ENCODE assay signal across 12 cellular contexts in the genomic region with DNA sequence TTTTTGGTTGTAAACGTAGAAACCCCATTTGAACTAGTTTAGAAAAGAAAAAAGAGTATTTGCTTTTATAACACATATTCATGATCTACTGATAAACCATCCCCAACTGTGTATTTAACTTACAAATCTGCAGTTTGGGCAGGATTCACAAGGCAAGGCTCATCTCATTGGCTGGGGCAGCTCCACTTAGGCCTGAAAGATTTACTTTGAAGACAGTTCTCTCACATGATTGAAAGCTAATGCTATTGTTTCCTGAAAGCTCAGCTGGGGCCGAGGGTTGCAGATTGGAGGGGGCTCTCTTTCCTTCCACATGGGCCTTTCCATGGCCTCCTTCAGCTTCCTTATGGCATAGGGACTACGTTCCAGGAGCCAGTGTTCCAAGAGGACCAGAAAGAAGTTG. TPM values are rescaled to one million over a fixed set of nuclear protein-coding genes. Genes with fewer than 3 reads are reported as not detected.
DNase-seq lines count a peak whose midpoint lies in the region; ATAC-seq, FAIRE-seq and TF ChIP-seq lines count a peak whose summit lies in the region.
"Had no signal": no experiment of that assay in that cellular context is flagged by ENCODE, and none has a peak within 500 bp of the region (broad histone marks: within the 10 kb centered on the region; RNA-seq: fewer than 3 reads in every experiment).

No MANE protein-coding gene starts in this region.

- peaks cover 27 to 82% (median 74%) of the 10 kb centered on the region in 7 donors for H3K4me1 Mint-ChIP-seq in naive thymus-derived CD4-positive, alpha-beta T cell

- no peaks in the 10 kb centered on the region for H3K27me3 Mint-ChIP-seq in naive thymus-derived CD4-positive, alpha-beta T cell

- no peaks in the 10 kb centered on the region for H4K20me1 ChIP-seq in PC-3 (ENCODE audit: low read length)
- no peaks in the 10 kb centered on the region for H4K20me1 ChIP-seq in SK-N-SH (ENCODE audit: insufficient read depth)

- FAIRE-seq in pancreas (lab: Jason Lieb, UNC) (no peak), kidney (lab: Jason Lieb, UNC) (no peak)

- no peaks in the 10 kb centered on the region for H3K36me3 ChIP-seq in PC-3 (ENCODE audit: low read depth, low read length)
- H3K36me3 ChIP-seq in naive thymus-derived CD4-positive, alpha-beta T cell (ENCODE audit: control insufficient read depth in 2 of 3, insufficient read depth in 3 of 3, low read length in 3 of 3), result peaks cover 0 to 14% (median 0%) of the 10 kb centered on the region in 3 experiments
- no peaks in the 10 kb centered on the region for H3K36me3 ChIP-seq in pancreas
- H3K36me3 ChIP-seq in SK-N-SH (replicated peaks in 1 of 2; ENCODE audit: control insufficient read depth in 1 of 2, insufficient read depth in 2 of 2, low read length in 1 of 2), result no peaks in the 10 kb centered on the region
- H3K36me3 ChIP-seq in kidney (ENCODE audit: control insufficient read depth in 1 of 2, insufficient read depth in 2 of 2, low read length in 2 of 2), result no peaks in the 10 kb centered on the region

- WGBS in pancreas, 2 donors, result 55 to 56% methylated on average over 3 of the region's 3 CpGs
- 22% methylated on average over 3 of the region's 3 CpGs for WGBS in SK-N-SH (ENCODE audit: low lambda C conversion rate)

- H3K9me3 Mint-ChIP-seq in naive thymus-derived CD4-positive, alpha-beta T cell, result peaks cover 0 to 14% (median 5%) of the 10 kb centered on the region in 11 donors

- no peaks in the 10 kb centered on the region for H3K79me2 ChIP-seq in PC-3 (ENCODE audit: low read length)
- no peaks in the 10 kb centered on the region for H3K79me2 ChIP-seq in SK-N-SH (ENCODE audit: insufficient read depth)

- no peaks in the 10 kb centered on the region for H3K4me1 ChIP-seq in PC-3 (ENCODE audit: insufficient read depth, low read length)
- peaks cover 13% of the 10 kb centered on the region in 2 donors for H3K4me1 ChIP-seq in naive thymus-derived CD4-positive, alpha-beta T cell (ENCODE audit: control insufficient read depth in 2 of 2, insufficient read depth in 2 of 2, low read length in 2 of 2)
- no peaks in the 10 kb centered on the region for H3K4me1 ChIP-seq in pancreas
- no peaks in the 10 kb centered on the region for H3K4me1 ChIP-seq in SK-N-SH (ENCODE audit: control insufficient read depth in 1 of 2, insufficient read depth in 2 of 2, low read depth in 1 of 2, low read length in 1 of 2)
- H3K4me1 ChIP-seq in kidney (ENCODE audit: control insufficient read depth in 1 of 2, insufficient read depth in 1 of 2, low read depth in 1 of 2, low read length in 2 of 2), result no peaks in the 10 kb centered on the region

- intact Hi-C loops in PC-3 (cut with micrococcal nuclease), result no loop called here
- intact Hi-C loops in naive thymus-derived CD4-positive, alpha-beta T cell (cut with micrococcal nuclease), result loop anchor here (1.0 to 2.0 kb wide), 4 partner anchors 9 to 18 kb away; no protein-coding TSS in a partner anchor
- intact Hi-C loops in pancreas (cut with DNase I), result no loop called here
- intact Hi-C loops in kidney (cut with DNase I), result no loop called here

- no peak for TF ChIP-seq CTCF in PC-3 (conservative IDR thresholded peaks at IDR 0.05; ENCODE audit: low read depth, low read length)
- TF ChIP-seq CTCF in pancreas (IDR thresholded peaks at IDR 0.05), result no peak
- TF ChIP-seq CTCF in SK-N-SH (IDR thresholded peaks at IDR 0.05), result no peak
- no peak for TF ChIP-seq CTCF in kidney (IDR thresholded peaks at IDR 0.05; ENCODE audit: borderline replicate concordance, extremely low read depth, insufficient read depth)

- H3K9ac ChIP-seq in PC-3 (ENCODE audit: low read length) (no peak overlapping the region), SK-N-SH (no peak overlapping the region), kidney (ENCODE audit: low read length in 2 of 2) (no peak overlapping the region)

- no peak overlapping the region for H3K4me3 ChIP-seq in PC-3 (ENCODE audit: low read length)
- H3K4me3 ChIP-seq in naive thymus-derived CD4-positive, alpha-beta T cell (ENCODE audit: low read length), result peak overlapping the region; percentile 44
- H3K4me3 ChIP-seq in pancreas, result no peak overlapping the region
- H3K4me3 ChIP-seq in SK-N-SH (ENCODE audit: low read depth in 2 of 2, low read length in 1 of 2), result no peak overlapping the region
- no peak overlapping the region for H3K4me3 ChIP-seq in kidney (ENCODE audit: low read length in 2 of 2)

- POLR2A ChIA-PET in PC-3 (lab: Charles Lee; ENCODE audit: unreplicated experiment) (no interaction called here), SK-N-SH (lab: Yijun Ruan, JAX) (no interaction called here)
- POLR2A ChIA-PET in naive thymus-derived CD4-positive, alpha-beta T cell (lab: Charles Lee), result interaction anchor here (0.8 kb wide), 1 partner anchor 14 kb away, joined by 3 read pairs; no protein-coding TSS in a partner anchor

- H3K4me2 ChIP-seq in PC-3 (ENCODE audit: low read length) (0 out of 2 replicates have a peak overlapping the region, but pooled peaks have one; percentile 33), SK-N-SH (no peak overlapping the region)

- H3K9me3 ChIP-seq in PC-3 (ENCODE audit: low read length), result 0 out of 2 replicates have a peak, but pooled peaks cover 3% of the 10 kb centered on the region
- no peaks in the 10 kb centered on the region for H3K9me3 ChIP-seq in naive thymus-derived CD4-positive, alpha-beta T cell (ENCODE audit: control insufficient read depth in 2 of 3, low read length in 3 of 3)
- no peaks in the 10 kb centered on the region for H3K9me3 ChIP-seq in pancreas
- H3K9me3 ChIP-seq in SK-N-SH, result no peaks in the 10 kb centered on the region
- H3K9me3 ChIP-seq in kidney (ENCODE audit: control insufficient read depth in 1 of 2, low read length in 2 of 2), result peaks cover 0 to 8% of the 10 kb centered on the region in 2 donors

- H3K27ac ChIP-seq in PC-3 (ENCODE audit: low read length) (no peak overlapping the region), pancreas (no peak overlapping the region), SK-N-SH (ENCODE audit: low read depth in 2 of 2, low read length in 1 of 2) (no peak overlapping the region), kidney (ENCODE audit: low read depth in 2 of 2, low read length in 2 of 2) (no peak overlapping the region)
- peak overlapping the region; percentile 68 for H3K27ac ChIP-seq in naive thymus-derived CD4-positive, alpha-beta T cell (ENCODE audit: low read depth, low read length)

- CTCF ChIA-PET in PC-3 (lab: Charles Lee) (no interaction called here), SK-N-SH (lab: Yijun Ruan, JAX) (interaction anchor here (1.0 kb wide), 1 partner anchor 14 kb away, joined by 5 read pairs; no protein-coding TSS in a partner anchor)
- CTCF ChIA-PET in naive thymus-derived CD4-positive, alpha-beta T cell (lab: Charles Lee), result interaction anchor here (0.7 kb wide), 1 partner anchor 1008 kb away, joined by 4 read pairs; no protein-coding TSS in a partner anchor

- H3K27ac Mint-ChIP-seq in naive thymus-derived CD4-positive, alpha-beta T cell, result peak overlapping the region; percentile 86 to 96 (median 92)
- H3K27ac Mint-ChIP-seq: endodermal cell had no signal

- no peak overlapping the region for H2AFZ ChIP-seq in PC-3 (ENCODE audit: low read length)
- no peak overlapping the region for H2AFZ ChIP-seq in SK-N-SH (ENCODE audit: low read depth)

- H3F3A ChIP-seq in PC-3 (ENCODE audit: low read length, unreplicated experiment), result no peaks in the 10 kb centered on the region
- H3F3A ChIP-seq in SK-N-SH (replicated peaks; ENCODE audit: insufficient read depth), result no peaks in the 10 kb centered on the region

- peak overlapping the region; percentile 43 to 87 (median 82) for H3K4me3 Mint-ChIP-seq in naive thymus-derived CD4-positive, alpha-beta T cell
- H3K4me3 Mint-ChIP-seq: endodermal cell had no signal

- BruUV-seq in PC-3 (replicated peaks; lab: Mats Ljungman, UMichigan), result no TSS peak

- peaks cover 15 to 50% (median 36%) of the 10 kb centered on the region in 5 donors for H3K36me3 Mint-ChIP-seq in naive thymus-derived CD4-positive, alpha-beta T cell

- TF ChIP-seq RAD21 in SK-N-SH (IDR thresholded peaks at IDR 0.05; ENCODE audit: low read length), result no peak

- H3K27me3 ChIP-seq in PC-3 (ENCODE audit: low read length) (peaks cover 18% of the 10 kb centered on the region), pancreas (no peaks in the 10 kb centered on the region), SK-N-SH (ENCODE audit: insufficient read depth) (no peaks in the 10 kb centered on the region)
- H3K27me3 ChIP-seq in naive thymus-derived CD4-positive, alpha-beta T cell (ENCODE audit: control insufficient read depth in 2 of 2, insufficient read depth in 2 of 2, low read length in 2 of 2), result no peaks in the 10 kb centered on the region

- peak; percentile 25 for ATAC-seq in GM18867 (IDR thresholded peaks at IDR 0.05; ENCODE audit: unreplicated experiment)
- peak; percentile 30 for ATAC-seq in GM21723 (IDR thresholded peaks at IDR 0.05; ENCODE audit: unreplicated experiment)
- no peak for ATAC-seq in PC-3
- ATAC-seq in naive thymus-derived CD4-positive, alpha-beta T cell, result peak; percentile 49
- no peak for ATAC-seq in pancreas

- no peak for TF ChIP-seq EP300 in SK-N-SH (IDR thresholded peaks at IDR 0.05; ENCODE audit: borderline replicate concordance in 1 of 2, low read depth in 1 of 2, low read length in 1 of 2)

- H3K9me2 ChIP-seq in PC-3 (replicated peaks; ENCODE audit: low read length) (no peaks in the 10 kb centered on the region), SK-N-SH (no peaks in the 10 kb centered on the region)

- DNase-seq in PC-3 (no peak), pancreas (no peak), SK-N-SH (no peak), kidney (no peak), hippocampal formation (lab: John Stamatoyannopoulos, UW) (no peak)
- DNase-seq in naive thymus-derived CD4-positive, alpha-beta T cell, result no peak
- DNase-seq: endodermal cell, H7, NCI-H446 treated with DMSO at 0.1 percent for 48 hours had no signal

TF ChIP-seq in SK-N-SH, 30 proteins besides CTCF, POLR2A, EP300 and RAD21 (continues in another document):
- no peak for TF ChIP-seq RFX5 (IDR thresholded peaks at IDR 0.05; ENCODE audit: low read length)
- TF ChIP-seq RCOR1 (IDR thresholded peaks at IDR 0.05; ENCODE audit: low read length), result no peak
- TF ChIP-seq MXI1 (IDR thresholded peaks at IDR 0.05; ENCODE audit: low read depth, low read length), result no peak
- no peak for TF ChIP-seq TAF1 (IDR thresholded peaks at IDR 0.05; ENCODE audit: borderline replicate concordance, low read depth, low read length)
- TF ChIP-seq GABPA (IDR thresholded peaks at IDR 0.05; ENCODE audit: low read depth), result no peak

RNA-seq across cellular contexts. Expression of a gene that starts 47.4 kb away (rescaled TPM):
- total RNA-seq in PC-3 (2014; rRNA removed) (not detected in 2 replicates), pancreas (1 to 10 TPM in 4 of 6 donors, under 1 TPM in 2; 0.69 to 5.2 (median 1.5) TPM), kidney (23.1 TPM)
- total RNA-seq in naive thymus-derived CD4-positive, alpha-beta T cell, result 100 to 1,000 TPM; 164 to 218 (median 183) TPM
- 100 to 1,000 TPM; 306 to 311 TPM for polyA plus RNA-seq in naive thymus-derived CD4-positive, alpha-beta T cell
- polyA plus RNA-seq in pancreas (1 to 10 TPM in 1 of 2 donors, under 1 TPM in 1; 0.80 to 1.7 TPM), SK-N-SH (2012; rRNA removed) (not detected in 2 replicates), kidney (ENCODE audit: insufficient read depth, low read depth, low replicate concordance) (5.7 TPM)
- 0.01 TPM in 1 of 2 replicates, not detected in the other for polyA plus RNA-seq in SK-N-SH (2012; cell fraction: cytosol; rRNA removed)
- polyA plus RNA-seq in SK-N-SH (2012; cell fraction: nucleus; rRNA removed), result not detected in 2 replicates
- total RNA-seq: H7, renal cortical epithelial cell had no signal

Comparison
In these comparisons a context has a peak if more than half of its experiments do, and no peak if none do; other contexts are left out.
1. ATAC-seq: peak in GM18867 (single experiment), GM21723 (single experiment) and naive thymus-derived CD4-positive, alpha-beta T cell (single experiment); none in PC-3 (single experiment) and pancreas (0 of 4).
2. intact Hi-C loops: an anchor here in naive thymus-derived CD4-positive, alpha-beta T cell (1.0 to 2.0 kb wide); none called in PC-3, pancreas and kidney.